ENCODE assay signal across 15 cellular contexts in the genomic region with DNA sequence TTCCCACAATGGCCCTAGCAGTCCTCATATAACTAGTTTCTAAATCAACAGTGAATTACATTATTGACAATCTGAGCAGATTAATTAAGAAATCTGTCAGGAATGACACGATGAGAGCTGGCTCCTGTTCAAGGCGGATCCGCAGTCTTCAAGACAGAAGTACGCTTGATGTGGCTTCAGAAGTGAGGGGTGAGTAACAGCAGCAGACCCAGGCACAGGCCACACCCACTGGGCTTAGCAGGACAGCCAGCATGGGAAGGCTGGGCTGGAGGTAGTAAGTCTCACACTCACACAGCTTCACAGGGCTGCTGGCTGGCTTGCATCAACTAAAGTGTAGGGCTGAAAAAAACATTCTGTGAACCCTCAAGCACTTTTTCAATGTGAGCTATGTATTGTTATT.
DNase-seq lines count a peak whose midpoint lies in the region; ATAC-seq, FAIRE-seq and TF ChIP-seq lines count a peak whose summit lies in the region.
"Had no signal": no experiment of that assay in that cellular context is flagged by ENCODE, and none has a peak within 500 bp of the region (broad histone marks: within the 10 kb centered on the region; RNA-seq: fewer than 3 reads in every experiment).

No MANE protein-coding gene starts in this region.

- H3K23ac ChIP-seq in IMR-90 (ENCODE audit: low read depth, low read length) (no peak overlapping the region), mesendoderm (ENCODE audit: low read length) (no peak overlapping the region)

- H3K9me3 ChIP-seq in IMR-90 (ENCODE audit: control insufficient read depth, insufficient read depth, low read length) (no peaks in the 10 kb centered on the region), K562 (replicated peaks; ENCODE audit: control insufficient read depth, insufficient read depth, low read depth, low read length) (no peaks in the 10 kb centered on the region)
- H3K9me3 ChIP-seq: colonic mucosa, stomach had no signal

- DNase-seq in CD1c-positive myeloid dendritic cell (ENCODE audit: extremely low spot score) = peak; percentile 79
- DNase-seq in IMR-90 = peak; percentile 44
- peak; percentile 41 to 61 (median 47) for DNase-seq in K562 (ENCODE audit: extremely low read depth in 1 of 4, low spot score in 3 of 4)
- DNase-seq in mesendoderm = peak; percentile 87
- no peak for DNase-seq in NCI-H524 (lab: John Stamatoyannopoulos, UW)
- no peak for DNase-seq in glomerular visceral epithelial cell (ENCODE audit: extremely low spot score)
- DNase-seq: activated CD8-positive, alpha-beta T cell treated with anti-CD3 and anti-CD28 coated beads, Interleukin-2, amount 10 ng/mL, durations not matched to agents 7 days and 5 days; CD4-positive, CD25-positive, alpha-beta regulatory T cell; NCI-H1694; stomach had no signal

- intact Hi-C loops in IMR-90 (cut with micrococcal nuclease) (no loop called here), K562 (cut with micrococcal nuclease) (loop anchor here (10.0 kb wide), 1 partner anchor 369 kb away; the partner anchor contains the start of gene ID2)

- TF ChIP-seq POLR2A in IMR-90 (IDR thresholded peaks at IDR 0.05; ENCODE audit: low read depth, low read length) (no peak), K562 (conservative IDR thresholded peaks at IDR 0.05) (no peak)

- no peak overlapping the region for H3K14ac ChIP-seq in IMR-90 (replicated peaks; ENCODE audit: low read depth, low read length)

- H2AK5ac ChIP-seq in IMR-90 (ENCODE audit: low read depth, low read length) (no peak overlapping the region), mesendoderm (ENCODE audit: low read length) (no peak overlapping the region)

- H4K5ac ChIP-seq in IMR-90 (ENCODE audit: low read depth, low read length) (no peak overlapping the region), mesendoderm (ENCODE audit: low read length) (no peak overlapping the region)

- no peaks in the 10 kb centered on the region for H3K79me2 ChIP-seq in K562 (ENCODE audit: control insufficient read depth, insufficient read depth, low read length)
- H3K79me2 ChIP-seq in mesendoderm (ENCODE audit: control insufficient read depth, insufficient read depth, low read length) = no peaks in the 10 kb centered on the region

- H4K91ac ChIP-seq in IMR-90 (ENCODE audit: insufficient read depth, low read depth, low read length) = no peak overlapping the region

- CTCF ChIA-PET in IMR-90 (lab: Yijun Ruan, JAX) = no interaction called here
- CTCF ChIA-PET in K562 (lab: Yijun Ruan, JAX; ENCODE audit: low intra/inter-chr PET ratio) = no interaction called here

- peak overlapping the region; percentile 37 for H2AK9ac ChIP-seq in IMR-90 (replicated peaks; ENCODE audit: low read depth, low read length, poor library complexity)

- in situ Hi-C loops in IMR-90 (cut with MboI; ENCODE audit: low sequenced_read_pairs) (no loop called here), K562 (cut with MboI) (no loop called here)

- H3K27ac ChIP-seq in IMR-90 (ENCODE audit: insufficient read depth, low read length) (no peak overlapping the region), K562 (ENCODE audit: extremely low read depth, low read depth, low read length) (no peak overlapping the region), mesendoderm (ENCODE audit: low read depth, low read length) (no peak overlapping the region)
- H3K27ac ChIP-seq: colonic mucosa, stomach had no signal

- no CpG with 5 or more reads among the region's 4 CpGs for WGBS in IMR-90 (ENCODE audit: extremely low coverage in 2 of 2, insufficient read length in 1 of 2), 2 experiments
- 7% methylated on average over 4 of the region's 4 CpGs for WGBS in K562 (ENCODE audit: insufficient coverage, low coverage, missing lambda C conversion rate)
- no CpG with 5 or more reads among the region's 4 CpGs for WGBS in mesendoderm (ENCODE audit: extremely low coverage, insufficient coverage, low lambda C conversion rate)

- POLR2A ChIA-PET in IMR-90 (lab: Charles Lee; ENCODE audit: unreplicated experiment) (no interaction called here), K562 (lab: Yijun Ruan, JAX) (no interaction called here)

- H3K27me3 ChIP-seq in IMR-90 (ENCODE audit: control insufficient read depth, insufficient read depth, low read length) = peaks cover 4% of the 10 kb centered on the region
- peaks cover 0 to 10% of the 10 kb centered on the region in 2 experiments; a peak in 3 of 5 replicates for H3K27me3 ChIP-seq in K562 (ENCODE audit: control insufficient read depth in 2 of 2, insufficient read depth in 2 of 2, low read length in 2 of 2)
- H3K27me3 ChIP-seq in mesendoderm (ENCODE audit: insufficient read depth, low read length, poor library complexity) = no peaks in the 10 kb centered on the region
- H3K27me3 ChIP-seq: colonic mucosa, stomach had no signal

- H2BK15ac ChIP-seq in IMR-90 (ENCODE audit: low read depth, low read length) = no peak overlapping the region
- H2BK15ac ChIP-seq in mesendoderm (replicated peaks; ENCODE audit: low read depth) = no peak overlapping the region

- no peak for TF ChIP-seq RAD21 in IMR-90 (IDR thresholded peaks at IDR 0.05; ENCODE audit: low read length)
- TF ChIP-seq RAD21 in K562 (CRISPR knock-in tag; conservative IDR thresholded peaks at IDR 0.05 in 1 of 2, IDR thresholded peaks at IDR 0.05 in 1 of 2) = no peak

- H2BK5ac ChIP-seq in IMR-90 (ENCODE audit: low read depth, low read length, poor library complexity, severe bottlenecking) (no peak overlapping the region), mesendoderm (ENCODE audit: low read length) (no peak overlapping the region)

- TF ChIP-seq CTCF in IMR-90 (conservative IDR thresholded peaks at IDR 0.05; ENCODE audit: low read depth, low read length) (no peak), K562 (IDR thresholded peaks at IDR 0.05 in 2 of 3, conservative IDR thresholded peaks at IDR 0.05 in 1 of 3; ENCODE audit: insufficient read depth in 2 of 3, low read depth in 1 of 3, low read length in 3 of 3) (no peak)

- H4K8ac ChIP-seq in IMR-90 (ENCODE audit: low read depth in 2 of 2, low read length in 2 of 2) (no peak overlapping the region), mesendoderm (ENCODE audit: low read depth, low read length) (no peak overlapping the region)

- H3K79me1 ChIP-seq in IMR-90 (ENCODE audit: low read depth in 1 of 2, low read length in 2 of 2) (no peaks in the 10 kb centered on the region), mesendoderm (ENCODE audit: low read length) (no peaks in the 10 kb centered on the region)

- FAIRE-seq in K562 (lab: Jason Lieb, UNC) = peak; percentile 23
- FAIRE-seq: frontal cortex had no signal

- no peaks in the 10 kb centered on the region for H3K36me3 ChIP-seq in IMR-90 (ENCODE audit: control insufficient read depth, insufficient read depth, low read length)
- no peaks in the 10 kb centered on the region for H3K36me3 ChIP-seq in K562 (ENCODE audit: control insufficient read depth, insufficient read depth, low read length)
- H3K36me3 ChIP-seq in mesendoderm (ENCODE audit: control insufficient read depth, insufficient read depth, low read length) = no peaks in the 10 kb centered on the region
- H3K36me3 ChIP-seq: colonic mucosa, stomach had no signal

- dilution Hi-C loops in IMR-90 (cut with HindIII; ENCODE audit: low sequenced_read_pairs, unreplicated experiment) = no loop called here

- no peak overlapping the region for H3K4ac ChIP-seq in IMR-90 (ENCODE audit: low read depth, low read length)
- H3K4ac ChIP-seq in mesendoderm (ENCODE audit: low read depth, low read length) = no peak overlapping the region

- H3K56ac ChIP-seq in IMR-90 (ENCODE audit: extremely low read depth, insufficient read depth, low read length) (no peak overlapping the region), mesendoderm (ENCODE audit: low read length) (no peak overlapping the region)

- ATAC-seq in IMR-90 (ENCODE audit: low read depth) (peak; percentile 68), K562 (peak; percentile 57), GM18520 (IDR thresholded peaks at IDR 0.05; ENCODE audit: unreplicated experiment) (no peak), HG03439 (IDR thresholded peaks at IDR 0.05; ENCODE audit: unreplicated experiment) (no peak)
- ATAC-seq: activated CD8-positive, alpha-beta T cell treated with anti-CD3 and anti-CD28 coated beads, Interleukin-2, amount 10 ng/mL, durations not matched to agents 7 days and 5 days; left lobe of liver had no signal

- TF ChIP-seq EP300 in K562 (IDR thresholded peaks at IDR 0.05; ENCODE audit: low read length) = no peak

- no peak overlapping the region for H2BK120ac ChIP-seq in IMR-90 (ENCODE audit: low read depth, low read length)
- H2BK120ac ChIP-seq in mesendoderm (ENCODE audit: low read depth, low read length) = no peak overlapping the region

- H2BK20ac ChIP-seq in IMR-90 (ENCODE audit: low read depth, low read length) = no peak overlapping the region

- H4K20me1 ChIP-seq in IMR-90 (ENCODE audit: insufficient read depth, low read length) (no peaks in the 10 kb centered on the region), K562 (replicated peaks; ENCODE audit: control insufficient read depth, insufficient read depth, low read length) (peaks cover 3% of the 10 kb centered on the region; the same call in 1 of the 2 replicates)

- no peak overlapping the region for H2AFZ ChIP-seq in IMR-90 (replicated peaks; ENCODE audit: low read length, poor library complexity)
- no peak overlapping the region for H2AFZ ChIP-seq in K562 (ENCODE audit: low read depth, low read length)

- H3K9ac ChIP-seq in IMR-90 (ENCODE audit: low read depth, low read length) (no peak overlapping the region), K562 (ENCODE audit: insufficient read depth in 1 of 2, low read depth in 2 of 2, low read length in 2 of 2) (no peak overlapping the region), mesendoderm (ENCODE audit: low read length) (no peak overlapping the region)

- peaks cover 3% of the 10 kb centered on the region; the same call in 1 of the 2 replicates for H3K9me1 ChIP-seq in IMR-90 (ENCODE audit: insufficient read depth, low read length)
- H3K9me1 ChIP-seq in K562 (ENCODE audit: control insufficient read depth, insufficient read depth, low read length) = no peaks in the 10 kb centered on the region

- H3K4me3 ChIP-seq in IMR-90 (ENCODE audit: insufficient read depth, low read depth, low read length) (no peak overlapping the region), K562 (no peak overlapping the region), mesendoderm (ENCODE audit: low read length) (no peak overlapping the region)
- H3K4me3 ChIP-seq: colonic mucosa, stomach had no signal

- H3K4me1 ChIP-seq in IMR-90 (ENCODE audit: control insufficient read depth, insufficient read depth, low read length) (peaks cover 4% of the 10 kb centered on the region; the same call in 1 of the 2 replicates), K562 (replicated peaks in 1 of 2; ENCODE audit: control insufficient read depth in 2 of 2, insufficient read depth in 2 of 2, low read length in 2 of 2) (peaks cover 17 to 37% of the 10 kb centered on the region in 2 experiments), mesendoderm (ENCODE audit: control insufficient read depth, low read depth, low read length) (peaks cover 7% of the 10 kb centered on the region)
- H3K4me1 ChIP-seq: colonic mucosa had no signal

- H3K4me2 ChIP-seq in IMR-90 (ENCODE audit: low read depth, low read length) = no peak overlapping the region
- H3K4me2 ChIP-seq in K562 (ENCODE audit: insufficient read depth, low read length) = peak overlapping the region; percentile 6; the same call in 1 of the 2 replicates
- no peak overlapping the region for H3K4me2 ChIP-seq in mesendoderm (ENCODE audit: low read length)

- H3K18ac ChIP-seq in IMR-90 (ENCODE audit: low read depth, low read length) (no peak overlapping the region), mesendoderm (ENCODE audit: low read length) (no peak overlapping the region)

- no TSS peak for BruUV-seq in IMR-90 (replicated peaks; lab: Mats Ljungman, UMichigan)
- no TSS peak for BruUV-seq in K562 (replicated peaks; lab: Mats Ljungman, UMichigan)

Comparison
In these comparisons a context has a peak if more than half of its experiments do, and no peak if none do; other contexts are left out.
1. DNase-seq: peak in CD1c-positive myeloid dendritic cell (single experiment), IMR-90 (single experiment), K562 (4 of 4) and mesendoderm (single experiment); none in NCI-H524 (0 of 2) and glomerular visceral epithelial cell (single experiment).
2. ATAC-seq: peak in IMR-90 (single experiment) and K562 (single experiment); none in GM18520 (single experiment) and HG03439 (single experiment).